In genomic region chrY:15457682-15458081, GRCh38 we compare ENCODE assay signal across 30 cellular contexts.
"Had no signal": no experiment of that assay in that cellular context is flagged by ENCODE, and none has a peak within 500 bp of the region (broad histone marks: within the 10 kb centered on the region; RNA-seq: fewer than 3 reads in every experiment).

No MANE protein-coding gene starts in this region.

- H3K4me3 Mint-ChIP-seq: natural killer cell treated with Interleukin-12 subunit alpha and Interleukin-12 subunit beta and Interleukin-15 and Interleukin-18, amount 100 ng/mL, for 72 hours; nephron progenitor cell; neural crest cell; stimulated activated memory B cell treated with anti-CD40 and anti-IgM and Interleukin-4, amounts not matched to agents 10 μg/mL and 1 μg/mL and 100 μg/mL, for 72 hours; stimulated activated naive CD8-positive, alpha-beta T cell treated with anti-CD3 and anti-CD28 coated beads, Interleukin-15, amount 100 ng/mL, for 72 hours; type B pancreatic cell had no signal

- H3K27me3 Mint-ChIP-seq: natural killer cell treated with Interleukin-12 subunit alpha and Interleukin-12 subunit beta and Interleukin-15 and Interleukin-18, amount 100 ng/mL, for 72 hours; progenitor cell of endocrine pancreas; stimulated activated memory B cell treated with anti-CD40 and anti-IgM and Interleukin-4, amounts not matched to agents 10 μg/mL and 1 μg/mL and 100 μg/mL, for 72 hours; stimulated activated naive CD8-positive, alpha-beta T cell treated with anti-CD3 and anti-CD28 coated beads, Interleukin-15, amount 100 ng/mL, for 72 hours; type B pancreatic cell had no signal

- H3K36me3 ChIP-seq: neutrophil, right lobe of liver, sigmoid colon, suprapubic skin, tibial artery, transverse colon, upper lobe of right lung, uterus had no signal

- H3K27ac Mint-ChIP-seq: natural killer cell treated with Interleukin-12 subunit alpha and Interleukin-12 subunit beta and Interleukin-15 and Interleukin-18, amount 100 ng/mL, for 72 hours; nephron progenitor cell; progenitor cell of endocrine pancreas; stimulated activated memory B cell treated with anti-CD40 and anti-IgM and Interleukin-4, amounts not matched to agents 10 μg/mL and 1 μg/mL and 100 μg/mL, for 72 hours; stimulated activated naive CD8-positive, alpha-beta T cell treated with anti-CD3 and anti-CD28 coated beads, Interleukin-15, amount 100 ng/mL, for 72 hours; type B pancreatic cell had no signal

- H3K4me3 ChIP-seq: psoas muscle, right lobe of liver, sigmoid colon, suprapubic skin, testis, tibial artery, transverse colon, upper lobe of right lung, uterus had no signal

- H3K27me3 ChIP-seq: right lobe of liver, sigmoid colon, suprapubic skin, testis, tibial artery, transverse colon, upper lobe of right lung, uterus had no signal

- H3K9ac ChIP-seq: parathyroid adenoma had no signal

- H3K4me1 ChIP-seq: parathyroid adenoma, psoas muscle, right lobe of liver, sigmoid colon, suprapubic skin, testis, tibial artery, upper lobe of right lung, uterus had no signal

- ATAC-seq: naive thymus-derived CD8-positive, alpha-beta T cell; psoas muscle; right cardiac atrium; right lobe of liver; stimulated activated memory B cell treated with anti-CD40 and anti-IgM and Interleukin-4, amounts not matched to agents 10 μg/mL and 1 μg/mL and 100 μg/mL, for 72 hours; stimulated activated naive CD8-positive, alpha-beta T cell treated with anti-CD3 and anti-CD28 coated beads, Interleukin-15, amount 100 ng/mL, for 72 hours; stimulated activated naive CD8-positive, alpha-beta T cell treated with anti-CD3 and anti-CD28 coated beads, Interleukin-15, Interleukin-2, amounts not matched to agents 100 U/mL and 50 U/mL, for 24 hours; upper lobe of right lung had no signal

- H2AFZ ChIP-seq: parathyroid adenoma had no signal

- DNase-seq: naive thymus-derived CD8-positive, alpha-beta T cell; nephron progenitor cell; nucleus accumbens; posterior cingulate gyrus; psoas muscle; right cardiac atrium; right lobe of liver; sigmoid colon; small intestine; stimulated activated CD4-positive, alpha-beta T cell treated with anti-CD3 and anti-CD28 coated beads, Interleukin-15, amount 100 ng/mL, for 24 hours; stimulated activated CD4-positive, alpha-beta T cell treated with anti-CD3 and anti-CD28 coated beads, Interleukin-2, amount 100 ng/mL, for 24 hours; stimulated activated CD4-positive, alpha-beta T cell treated with anti-CD3 and anti-CD28 coated beads, Interleukin-2, amount 100 ng/mL, for 48 hours; stimulated activated CD4-positive, alpha-beta T cell treated with anti-CD3 and anti-CD28 coated beads, Interleukin-4, amount 100 ng/mL, for 24 hours; stimulated activated naive CD4-positive, alpha-beta T cell; stimulated activated naive CD8-positive, alpha-beta T cell treated with anti-CD3 and anti-CD28 coated beads, Interleukin-15, amount 100 ng/mL, for 72 hours; stimulated activated naive CD8-positive, alpha-beta T cell treated with anti-CD3 and anti-CD28 coated beads, Interleukin-15, Interleukin-2, amounts not matched to agents 100 U/mL and 50 U/mL, for 24 hours; substantia nigra; testis; tibial artery; transverse colon; upper lobe of right lung; uterus had no signal

- H3K9me3 Mint-ChIP-seq: naive thymus-derived CD8-positive, alpha-beta T cell; natural killer cell treated with Interleukin-12 subunit alpha and Interleukin-12 subunit beta and Interleukin-15 and Interleukin-18, amount 100 ng/mL, for 72 hours; nephron progenitor cell; neural crest cell; stimulated activated memory B cell treated with anti-CD40 and anti-IgM and Interleukin-4, amounts not matched to agents 10 μg/mL and 1 μg/mL and 100 μg/mL, for 72 hours; stimulated activated naive CD8-positive, alpha-beta T cell treated with anti-CD3 and anti-CD28 coated beads, Interleukin-15, amount 100 ng/mL, for 72 hours; type B pancreatic cell had no signal

- H3K9me3 ChIP-seq: neutrophil, psoas muscle, right lobe of liver, sigmoid colon, suprapubic skin, testis, tibial artery, transverse colon, upper lobe of right lung, uterus had no signal

- H3K27ac ChIP-seq: neutrophil, parathyroid adenoma, psoas muscle, right lobe of liver, sigmoid colon, suprapubic skin, testis, tibial artery, transverse colon, upper lobe of right lung, uterus had no signal

- H3K36me3 Mint-ChIP-seq: naive thymus-derived CD8-positive, alpha-beta T cell; natural killer cell treated with Interleukin-12 subunit alpha and Interleukin-12 subunit beta and Interleukin-15 and Interleukin-18, amount 100 ng/mL, for 72 hours; stimulated activated memory B cell treated with anti-CD40 and anti-IgM and Interleukin-4, amounts not matched to agents 10 μg/mL and 1 μg/mL and 100 μg/mL, for 72 hours; type B pancreatic cell had no signal

- H3K4me1 Mint-ChIP-seq: nephron progenitor cell; neural crest cell; stimulated activated memory B cell treated with anti-CD40 and anti-IgM and Interleukin-4, amounts not matched to agents 10 μg/mL and 1 μg/mL and 100 μg/mL, for 72 hours; stimulated activated naive CD8-positive, alpha-beta T cell treated with anti-CD3 and anti-CD28 coated beads, Interleukin-15, amount 100 ng/mL, for 72 hours had no signal
